18 cellular contexts compared by ENCODE assay signal in genomic region chr19:2811221-2811722, GRCh38. TPM values are rescaled to one million over a fixed set of nuclear protein-coding genes. Genes with fewer than 3 reads are reported as not detected.
A peak's percentile ranks its signal among the peaks of the same experiment; 100 is the strongest.
DNase-seq lines count a peak whose midpoint lies in the region; ATAC-seq, FAIRE-seq and TF ChIP-seq lines count a peak whose summit lies in the region.
"Had no signal": no experiment of that assay in that cellular context is flagged by ENCODE, and none has a peak within 500 bp of the region (broad histone marks: within the 10 kb centered on the region; RNA-seq: fewer than 3 reads in every experiment).

No MANE protein-coding gene starts in this region.

- WGBS in liver = 45% methylated on average over 20 of the region's 20 CpGs

- no peak for TF ChIP-seq POLR2A in GM12892 (IDR thresholded peaks at IDR 0.05; ENCODE audit: low read depth, low read length)

- no peak for TF ChIP-seq RAD21 in liver (IDR thresholded peaks at IDR 0.05)

- H3K27ac ChIP-seq in liver (ENCODE audit: low read depth in 1 of 2, low read length in 2 of 2) = peak overlapping the region; percentile 57 to 82
- H3K27ac ChIP-seq in upper lobe of right lung = no peak overlapping the region
- H3K27ac ChIP-seq: SJSA1 had no signal

- H3K4me1 ChIP-seq in liver (ENCODE audit: control insufficient read depth in 4 of 4, insufficient read depth in 4 of 4, low read length in 3 of 4) (peaks cover 5 to 34% (median 23%) of the 10 kb centered on the region in 4 donors), upper lobe of right lung (no peaks in the 10 kb centered on the region)
- H3K4me1 ChIP-seq: SJSA1 had no signal

- peaks cover 0 to 28% (median 6%) of the 10 kb centered on the region in 4 donors for H3K36me3 ChIP-seq in liver (ENCODE audit: control insufficient read depth in 4 of 4, insufficient read depth in 3 of 4, low read depth in 1 of 4, low read length in 3 of 4)
- peaks cover 20% of the 10 kb centered on the region for H3K36me3 ChIP-seq in upper lobe of right lung

- no peak for TF ChIP-seq CTCF in liver (IDR thresholded peaks at IDR 0.05; ENCODE audit: low read depth, low read length, missing input control)
- no peak for TF ChIP-seq CTCF in upper lobe of right lung (IDR thresholded peaks at IDR 0.05)

- H3K4me3 ChIP-seq in liver (ENCODE audit: low read depth in 1 of 3, low read length in 3 of 3) = peak overlapping the region; percentile 18 to 40 (median 37)
- H3K4me3 ChIP-seq in upper lobe of right lung = no peak overlapping the region
- H3K4me3 ChIP-seq: SJSA1 had no signal

- no peak for FAIRE-seq in GM12892 (lab: Jason Lieb, UNC)

- no peak overlapping the region for H3K9ac ChIP-seq in liver (ENCODE audit: low read depth in 1 of 2, low read length in 2 of 2)

- DNase-seq in GM12892 (ENCODE audit: insufficient read length) (peak; percentile 23), cerebellum (ENCODE audit: low spot score) (peak; percentile 27), upper lobe of right lung (peak; percentile 57), medulla oblongata (ENCODE audit: extremely low spot score) (no peak), NCI-H69 (lab: John Stamatoyannopoulos, UW) (no peak)
- DNase-seq: KG1, NCI-H1048, NCI-H146, NCI-H2107, NCI-H226, NCI-H526, RPMI8226 had no signal

- intact Hi-C loops in upper lobe of right lung (cut with DNase I) = no loop called here

- no peaks in the 10 kb centered on the region for H3K9me3 ChIP-seq in liver (ENCODE audit: control insufficient read depth in 4 of 4, low read length in 3 of 4)
- no peaks in the 10 kb centered on the region for H3K9me3 ChIP-seq in upper lobe of right lung
- H3K9me3 ChIP-seq: SJSA1 had no signal

- no peaks in the 10 kb centered on the region for H3K27me3 ChIP-seq in liver (ENCODE audit: control insufficient read depth in 4 of 4, insufficient read depth in 4 of 4, low read length in 3 of 4)
- no peaks in the 10 kb centered on the region for H3K27me3 ChIP-seq in upper lobe of right lung
- H3K27me3 ChIP-seq: SJSA1 had no signal

- no peak for ATAC-seq in upper lobe of right lung
- no peak for ATAC-seq in GM19351 (IDR thresholded peaks at IDR 0.05; ENCODE audit: unreplicated experiment)
- ATAC-seq: HCT116 had no signal

TF ChIP-seq in liver, 16 proteins besides CTCF, POLR2A, EP300 and RAD21:
- TF ChIP-seq SP1 (IDR thresholded peaks at IDR 0.05) (peak; percentile 94), YY1 (IDR thresholded peaks at IDR 0.05) (peak; percentile 96), RXRA (IDR thresholded peaks at IDR 0.05) (peak; percentile 31 to 72), HNF4G (IDR thresholded peaks at IDR 0.05) (peak; percentile 63), NR2F2 (IDR thresholded peaks at IDR 0.05) (no peak), FOXA2 (IDR thresholded peaks at IDR 0.05) (peak; percentile 82), ATF3 (IDR thresholded peaks at IDR 0.05) (no peak), EGR1 (IDR thresholded peaks at IDR 0.05; ENCODE audit: low read depth in 2 of 2) (peak; percentile 99 to 100), FOXA1 (IDR thresholded peaks at IDR 0.05) (peak; percentile 70), HNF4A (conservative IDR thresholded peaks at IDR 0.05) (peak; percentile 89 to 90), JUND (IDR thresholded peaks at IDR 0.05) (no peak), MAX (IDR thresholded peaks at IDR 0.05) (no peak)
- TF ChIP-seq, protein P1, sequence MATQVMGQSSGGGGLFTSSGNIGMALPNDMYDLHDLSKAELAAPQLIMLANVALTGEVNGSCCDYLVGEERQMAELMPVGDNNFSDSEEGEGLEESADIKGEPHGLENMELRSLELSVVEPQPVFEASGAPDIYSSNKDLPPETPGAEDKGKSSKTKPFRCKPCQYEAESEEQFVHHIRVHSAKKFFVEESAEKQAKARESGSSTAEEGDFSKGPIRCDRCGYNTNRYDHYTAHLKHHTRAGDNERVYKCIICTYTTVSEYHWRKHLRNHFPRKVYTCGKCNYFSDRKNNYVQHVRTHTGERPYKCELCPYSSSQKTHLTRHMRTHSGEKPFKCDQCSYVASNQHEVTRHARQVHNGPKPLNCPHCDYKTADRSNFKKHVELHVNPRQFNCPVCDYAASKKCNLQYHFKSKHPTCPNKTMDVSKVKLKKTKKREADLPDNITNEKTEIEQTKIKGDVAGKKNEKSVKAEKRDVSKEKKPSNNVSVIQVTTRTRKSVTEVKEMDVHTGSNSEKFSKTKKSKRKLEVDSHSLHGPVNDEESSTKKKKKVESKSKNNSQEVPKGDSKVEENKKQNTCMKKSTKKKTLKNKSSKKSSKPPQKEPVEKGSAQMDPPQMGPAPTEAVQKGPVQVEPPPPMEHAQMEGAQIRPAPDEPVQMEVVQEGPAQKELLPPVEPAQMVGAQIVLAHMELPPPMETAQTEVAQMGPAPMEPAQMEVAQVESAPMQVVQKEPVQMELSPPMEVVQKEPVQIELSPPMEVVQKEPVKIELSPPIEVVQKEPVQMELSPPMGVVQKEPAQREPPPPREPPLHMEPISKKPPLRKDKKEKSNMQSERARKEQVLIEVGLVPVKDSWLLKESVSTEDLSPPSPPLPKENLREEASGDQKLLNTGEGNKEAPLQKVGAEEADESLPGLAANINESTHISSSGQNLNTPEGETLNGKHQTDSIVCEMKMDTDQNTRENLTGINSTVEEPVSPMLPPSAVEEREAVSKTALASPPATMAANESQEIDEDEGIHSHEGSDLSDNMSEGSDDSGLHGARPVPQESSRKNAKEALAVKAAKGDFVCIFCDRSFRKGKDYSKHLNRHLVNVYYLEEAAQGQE (IDR thresholded peaks at IDR 0.05) = peak; percentile 91
TF ChIP-seq in liver: peak in this region for 9.

RNA-seq across cellular contexts. Expression of gene ZNF554, which starts 8.4 kb away (rescaled TPM):
- 1.7 TPM for polyA plus RNA-seq in GM12892 (2012; ENCODE audit: missing spikeins)
- 9.3 TPM for total RNA-seq in cerebellum
- 1 to 10 TPM; 2.7 to 3.3 TPM for total RNA-seq in liver
- 1 to 10 TPM in 1 of 2 donors, under 1 TPM in 1; 0.94 to 1.5 TPM for polyA plus RNA-seq in liver
- total RNA-seq in upper lobe of right lung = 4.7 TPM

RNA-seq across cellular contexts. Expression of gene THOP1, which starts 26.0 kb away (rescaled TPM):
- polyA plus RNA-seq in GM12892 (2012; ENCODE audit: missing spikeins) = 82.9 TPM
- 29.7 TPM for total RNA-seq in cerebellum
- 10 to 100 TPM; 45.6 to 56.2 TPM for total RNA-seq in liver
- 10 to 100 TPM; 39.1 to 43.8 TPM for polyA plus RNA-seq in liver
- 29.3 TPM for total RNA-seq in upper lobe of right lung

RNA-seq across cellular contexts. Expression of gene SGTA, which starts 28.2 kb away (rescaled TPM):
- 28.2 TPM for polyA plus RNA-seq in GM12892 (2012; ENCODE audit: missing spikeins)
- total RNA-seq in cerebellum (31.6 TPM), liver (10 to 100 TPM; 16.7 to 23.2 TPM), upper lobe of right lung (44.9 TPM)
- 10 to 100 TPM; 18.9 to 38.4 TPM for polyA plus RNA-seq in liver

RNA-seq across cellular contexts. Expression of gene ZNF555, which starts 30.0 kb away (rescaled TPM):
- polyA plus RNA-seq in GM12892 (2012; ENCODE audit: missing spikeins) = 2.6 TPM
- total RNA-seq in cerebellum (15.5 TPM), liver (1 to 10 TPM; 2.4 to 2.8 TPM), upper lobe of right lung (6.9 TPM)
- polyA plus RNA-seq in liver = 1 to 10 TPM; 1.3 to 2.0 TPM

RNA-seq across cellular contexts. Expression of gene ZNF556, which starts 55.9 kb away (rescaled TPM):
- not detected for polyA plus RNA-seq in GM12892 (2012; ENCODE audit: missing spikeins)
- total RNA-seq in cerebellum = 0.18 TPM
- total RNA-seq in liver = under 1 TPM in 1 of 2 donors, not detected in 1; 0.08 TPM
- polyA plus RNA-seq in liver = not detected
- total RNA-seq in upper lobe of right lung = not detected
- polyA plus RNA-seq: AG04450, BJ had no signal

Comparison
In these comparisons a context has a peak if more than half of its experiments do, and no peak if none do; other contexts are left out.
1. DNase-seq: peak in GM12892 (single experiment), cerebellum (single experiment) and upper lobe of right lung (single experiment); none in medulla oblongata (single experiment) and NCI-H69 (single experiment).